Comparison of ENCODE assay signal across 19 cellular contexts in genomic region chr17:68953340-68953997, GRCh38. TPM values are rescaled to one million over a fixed set of nuclear protein-coding genes. Genes with fewer than 3 reads are reported as not detected.
DNase-seq lines count a peak whose midpoint lies in the region; ATAC-seq and TF ChIP-seq lines count a peak whose summit lies in the region.
"Had no signal": no experiment of that assay in that cellular context is flagged by ENCODE, and none has a peak within 500 bp of the region (broad histone marks: within the 10 kb centered on the region; RNA-seq: fewer than 3 reads in every experiment).

No MANE protein-coding gene starts in this region.

- H3K27ac Mint-ChIP-seq in dendritic cell treated with granulocyte-macrophage colony-stimulating factor and Interleukin-4, amounts not matched to agents 40 ng/mL and 50 ng/mL, for 4 days: peak overlapping the region; percentile 34
- H3K27ac Mint-ChIP-seq: activated CD8-positive, alpha-beta memory T cell treated with anti-CD3 and anti-CD28 coated beads, Interleukin-2, amount 10 ng/mL, durations not matched to agents 7 days and 5 days; naive thymus-derived CD8-positive, alpha-beta T cell had no signal

- H3K9me3 ChIP-seq in smooth muscle cell (replicated peaks; ENCODE audit: low read depth): no peaks in the 10 kb centered on the region
- H3K9me3 ChIP-seq in effector memory CD4-positive, alpha-beta T cell (ENCODE audit: control insufficient read depth, low read length): no peaks in the 10 kb centered on the region
- no peaks in the 10 kb centered on the region for H3K9me3 ChIP-seq in uterus
- H3K9me3 ChIP-seq: transverse colon had no signal

- TF ChIP-seq POLR2A in uterus (IDR thresholded peaks at IDR 0.05): no peak

- WGBS in smooth muscle cell (ENCODE audit: low lambda C conversion rate): 91% methylated on average over 4 of the region's 4 CpGs

- H3K27me3 Mint-ChIP-seq in dendritic cell treated with granulocyte-macrophage colony-stimulating factor and Interleukin-4, amounts not matched to agents 40 ng/mL and 50 ng/mL, for 4 days: peaks cover 7% of the 10 kb centered on the region

- no peaks in the 10 kb centered on the region for H3F3A ChIP-seq in smooth muscle cell (ENCODE audit: low read depth)

- peak overlapping the region; percentile 45 for H3K4me2 ChIP-seq in smooth muscle cell

- DNase-seq in left lobe of liver (ENCODE audit: low spot score): no peak
- DNase-seq in smooth muscle cell (lab: John Stamatoyannopoulos, UW; ENCODE audit: unreplicated experiment): no peak
- no peak for DNase-seq in stimulated activated CD8-positive, alpha-beta memory T cell treated with anti-CD3 and anti-CD28 coated beads, Interleukin-4, amount 100 ng/mL, for 48 hours
- DNase-seq in effector memory CD4-positive, alpha-beta T cell: no peak
- DNase-seq in uterus: no peak
- DNase-seq in medulla oblongata (ENCODE audit: extremely low spot score): no peak
- DNase-seq: activated CD8-positive, alpha-beta memory T cell treated with anti-CD3 and anti-CD28 coated beads, Interleukin-2, amount 10 ng/mL, durations not matched to agents 7 days and 5 days; activated gamma-delta T cell; DMS79; naive thymus-derived CD8-positive, alpha-beta T cell; NCI-H146; NCI-H446; SIG-M5; stimulated activated CD4-positive, alpha-beta T cell treated with anti-CD3 and anti-CD28 coated beads, Interleukin-2, amount 100 ng/mL, for 24 hours; T-helper 2 cell; transverse colon had no signal

- peak overlapping the region; percentile 35; the same call in 1 of the 2 replicates for H3K4me3 ChIP-seq in ACC112 (ENCODE audit: low read depth, low read length)
- H3K4me3 ChIP-seq in smooth muscle cell: no peak overlapping the region
- H3K4me3 ChIP-seq in effector memory CD4-positive, alpha-beta T cell (ENCODE audit: insufficient read depth, low read depth, low read length, poor library complexity, severe bottlenecking): no peak overlapping the region
- H3K4me3 ChIP-seq in uterus: peak overlapping the region in 1 of 2 donors; percentile 34
- H3K4me3 ChIP-seq: lung had no signal

- H3K4me1 ChIP-seq in ACC112 (ENCODE audit: control insufficient read depth, insufficient read depth, low read length, unreplicated experiment) (no peaks in the 10 kb centered on the region), smooth muscle cell (ENCODE audit: low read depth) (peaks cover 13% of the 10 kb centered on the region), uterus (no peaks in the 10 kb centered on the region)
- no peaks in the 10 kb centered on the region for H3K4me1 ChIP-seq in effector memory CD4-positive, alpha-beta T cell (ENCODE audit: control insufficient read depth, insufficient read depth, low read length, poor library complexity, severe bottlenecking)
- H3K4me1 ChIP-seq: transverse colon had no signal

- H3K27ac ChIP-seq in ACC112 (ENCODE audit: low read depth, low read length) (no peak overlapping the region), smooth muscle cell (ENCODE audit: low read depth) (no peak overlapping the region), uterus (peak overlapping the region in 1 of 2 donors; percentile 27)
- no peak overlapping the region for H3K27ac ChIP-seq in effector memory CD4-positive, alpha-beta T cell (ENCODE audit: insufficient read depth, low read length, poor library complexity, severe bottlenecking)

- no peaks in the 10 kb centered on the region for H3K79me2 ChIP-seq in ACC112 (ENCODE audit: control insufficient read depth, insufficient read depth, low read length, unreplicated experiment)
- H3K79me2 ChIP-seq in smooth muscle cell (ENCODE audit: low read depth): no peaks in the 10 kb centered on the region

- peaks cover 5% of the 10 kb centered on the region for H3K4me1 Mint-ChIP-seq in dendritic cell treated with granulocyte-macrophage colony-stimulating factor and Interleukin-4, amounts not matched to agents 40 ng/mL and 50 ng/mL, for 4 days (ENCODE audit: low read depth)
- H3K4me1 Mint-ChIP-seq: activated CD8-positive, alpha-beta memory T cell treated with anti-CD3 and anti-CD28 coated beads, Interleukin-2, amount 10 ng/mL, durations not matched to agents 7 days and 5 days; naive thymus-derived CD8-positive, alpha-beta T cell had no signal

- H3K4me3 Mint-ChIP-seq in dendritic cell treated with granulocyte-macrophage colony-stimulating factor and Interleukin-4, amounts not matched to agents 40 ng/mL and 50 ng/mL, for 4 days: no peak overlapping the region
- H3K4me3 Mint-ChIP-seq: activated CD8-positive, alpha-beta memory T cell treated with anti-CD3 and anti-CD28 coated beads, Interleukin-2, amount 10 ng/mL, durations not matched to agents 7 days and 5 days; naive thymus-derived CD8-positive, alpha-beta T cell had no signal

- TF ChIP-seq CTCF in smooth muscle cell (IDR thresholded peaks at IDR 0.05; ENCODE audit: borderline replicate concordance, insufficient read depth, poor library complexity, severe bottlenecking) (no peak), uterus (IDR thresholded peaks at IDR 0.05) (no peak)

- intact Hi-C loops in dendritic cell treated with granulocyte-macrophage colony-stimulating factor and Interleukin-4, amounts not matched to agents 40 ng/mL and 50 ng/mL, for 4 days (cut with micrococcal nuclease): no loop called here
- intact Hi-C loops in uterus (cut with DNase I; ENCODE audit: low total_unique reads): no loop called here

- H2AFZ ChIP-seq in ACC112 (ENCODE audit: low read length, unreplicated experiment) (no peak overlapping the region), smooth muscle cell (ENCODE audit: low read depth) (no peak overlapping the region)

- ATAC-seq in left lobe of liver: peak; percentile 61
- ATAC-seq: activated CD8-positive, alpha-beta memory T cell treated with anti-CD3 and anti-CD28 coated beads, Interleukin-2, amount 10 ng/mL, durations not matched to agents 7 days and 5 days; naive thymus-derived CD8-positive, alpha-beta T cell had no signal

- no peaks in the 10 kb centered on the region for H3K9me3 Mint-ChIP-seq in dendritic cell treated with granulocyte-macrophage colony-stimulating factor and Interleukin-4, amounts not matched to agents 40 ng/mL and 50 ng/mL, for 4 days
- H3K9me3 Mint-ChIP-seq: naive thymus-derived CD8-positive, alpha-beta T cell had no signal

- H3K36me3 ChIP-seq in ACC112 (ENCODE audit: insufficient read depth, low read length) (0 out of 2 replicates have a peak, but pooled peaks cover 3% of the 10 kb centered on the region), smooth muscle cell (ENCODE audit: low read depth) (no peaks in the 10 kb centered on the region), uterus (no peaks in the 10 kb centered on the region)
- no peaks in the 10 kb centered on the region for H3K36me3 ChIP-seq in effector memory CD4-positive, alpha-beta T cell (ENCODE audit: control insufficient read depth, insufficient read depth, low read length)
- H3K36me3 ChIP-seq: transverse colon had no signal

- no peak overlapping the region for H3K9ac ChIP-seq in smooth muscle cell (ENCODE audit: low read depth)

- H4K20me1 ChIP-seq in smooth muscle cell (ENCODE audit: low read depth): no peaks in the 10 kb centered on the region

- H3K36me3 Mint-ChIP-seq in dendritic cell treated with granulocyte-macrophage colony-stimulating factor and Interleukin-4, amounts not matched to agents 40 ng/mL and 50 ng/mL, for 4 days (ENCODE audit: low read depth): no peaks in the 10 kb centered on the region
- H3K36me3 Mint-ChIP-seq: activated CD8-positive, alpha-beta memory T cell treated with anti-CD3 and anti-CD28 coated beads, Interleukin-2, amount 10 ng/mL, durations not matched to agents 7 days and 5 days; naive thymus-derived CD8-positive, alpha-beta T cell had no signal

- H3K27me3 ChIP-seq in ACC112 (ENCODE audit: insufficient read depth, low read length) (no peaks in the 10 kb centered on the region), smooth muscle cell (ENCODE audit: low read depth) (no peaks in the 10 kb centered on the region), uterus (no peaks in the 10 kb centered on the region)
- H3K27me3 ChIP-seq in effector memory CD4-positive, alpha-beta T cell (replicated peaks; ENCODE audit: control insufficient read depth, insufficient read depth, low read length, poor library complexity, severe bottlenecking): no peaks in the 10 kb centered on the region
- H3K27me3 ChIP-seq: transverse colon had no signal

RNA-seq across cellular contexts. Expression of gene ABCA8, which starts 1.7 kb away (rescaled TPM):
- total RNA-seq in left lobe of liver: 35.6 TPM
- 6.9 TPM in 2 replicates for total RNA-seq in smooth muscle cell
- polyA plus RNA-seq in smooth muscle cell: 1.3 and 1.7 TPM in 2 replicates
- total RNA-seq in uterus: 10 to 100 TPM; 30.0 to 68.5 (median 42.8) TPM
- total RNA-seq: activated CD8-positive, alpha-beta memory T cell treated with anti-CD3 and anti-CD28 coated beads, Interleukin-2, amount 10 ng/mL, durations not matched to agents 7 days and 5 days; naive thymus-derived CD8-positive, alpha-beta T cell had no signal
- polyA plus RNA-seq: naive thymus-derived CD8-positive, alpha-beta T cell had no signal
